Comparison of ENCODE assay signal across 12 cellular contexts in genomic region chr21:41751621-41752020, GRCh38. TPM values are rescaled to one million over a fixed set of nuclear protein-coding genes. Genes with fewer than 3 reads are reported as not detected.
A peak's percentile ranks its signal among the peaks of the same experiment; 100 is the strongest.
DNase-seq lines count a peak whose midpoint lies in the region; ATAC-seq and TF ChIP-seq lines count a peak whose summit lies in the region.
"Had no signal": no experiment of that assay in that cellular context is flagged by ENCODE, and none has a peak within 500 bp of the region (broad histone marks: within the 10 kb centered on the region; RNA-seq: fewer than 3 reads in every experiment).

No MANE protein-coding gene starts in this region.

- H3K4me2 ChIP-seq in PC-9, result peak overlapping the region; percentile 74

- H2AFZ ChIP-seq in PC-9, result no peak overlapping the region

- POLR2A ChIA-PET in PC-9 (lab: Charles Lee; ENCODE audit: unreplicated experiment), result interaction anchor here (1.1 kb wide), 1 partner anchor 10 kb away, joined by 4 read pairs; no protein-coding TSS in a partner anchor

- H3K79me2 ChIP-seq in PC-9 (ENCODE audit: low read depth), result peaks cover 100% of the 10 kb centered on the region

- no peaks in the 10 kb centered on the region for H3K9me3 ChIP-seq in PC-9 (ENCODE audit: insufficient read depth, low read depth)
- no peaks in the 10 kb centered on the region for H3K9me3 ChIP-seq in upper lobe of left lung
- H3K9me3 ChIP-seq in MG63, result no peaks in the 10 kb centered on the region
- H3K9me3 ChIP-seq in ovary, result no peaks in the 10 kb centered on the region

- H3K27ac ChIP-seq in PC-9 (peak overlapping the region; percentile 68), upper lobe of left lung (peak overlapping the region; percentile 14 to 62 (median 48)), ovary (no peak overlapping the region)
- H3K27ac ChIP-seq: 22Rv1, cardiac muscle cell had no signal

- H3K27me3 ChIP-seq in PC-9 (ENCODE audit: insufficient read depth, low read depth) (no peaks in the 10 kb centered on the region), upper lobe of left lung (no peaks in the 10 kb centered on the region), MG63 (no peaks in the 10 kb centered on the region), ovary (no peaks in the 10 kb centered on the region)
- H3K27me3 ChIP-seq: cardiac muscle cell had no signal

- H3K36me3 ChIP-seq in PC-9 (ENCODE audit: low read depth) (peaks cover 65% of the 10 kb centered on the region), upper lobe of left lung (peaks cover 0 to 7% (median 2%) of the 10 kb centered on the region in 4 donors), MG63 (no peaks in the 10 kb centered on the region), ovary (no peaks in the 10 kb centered on the region)
- H3K36me3 ChIP-seq: cardiac muscle cell had no signal

- peak overlapping the region; percentile 18; the same call in 1 of the 2 replicates for H3K4me3 ChIP-seq in PC-9
- no peak overlapping the region for H3K4me3 ChIP-seq in upper lobe of left lung
- no peak overlapping the region for H3K4me3 ChIP-seq in MG63
- no peak overlapping the region for H3K4me3 ChIP-seq in ovary
- H3K4me3 ChIP-seq: cardiac muscle cell had no signal

- TF ChIP-seq CTCF in PC-9 (conservative IDR thresholded peaks at IDR 0.05), result no peak
- TF ChIP-seq CTCF in upper lobe of left lung (IDR thresholded peaks at IDR 0.05), result no peak
- TF ChIP-seq CTCF in ovary (IDR thresholded peaks at IDR 0.05), result no peak

- H3K9me2 ChIP-seq in PC-9 (ENCODE audit: insufficient read depth), result no peaks in the 10 kb centered on the region

- ATAC-seq in upper lobe of left lung (ENCODE audit: low FRiP score in 2 of 2), result peak; percentile 21 to 60

- no TSS peak for BruUV-seq in PC-9 (replicated peaks; lab: Mats Ljungman, UMichigan)

- TF ChIP-seq EP300 in upper lobe of left lung (IDR thresholded peaks at IDR 0.05) (no peak), ovary (IDR thresholded peaks at IDR 0.05) (no peak)

- CTCF ChIA-PET in PC-9 (lab: Charles Lee), result no interaction called here

- H3K4me1 ChIP-seq in PC-9 (replicated peaks; ENCODE audit: insufficient read depth) (peaks cover 69% of the 10 kb centered on the region), upper lobe of left lung (peaks cover 6 to 19% (median 11%) of the 10 kb centered on the region in 4 donors), ovary (ENCODE audit: insufficient read depth) (no peaks in the 10 kb centered on the region)

- peaks cover 94% of the 10 kb centered on the region for H3F3A ChIP-seq in PC-9 (ENCODE audit: insufficient read depth, low read depth)

- WGBS in upper lobe of left lung, 2 donors, result 41 to 49% methylated on average over 5 to 11 of the region's 11 CpGs
- 40 to 60% (median 59%) methylated on average over 11 of the region's 11 CpGs for WGBS in ovary, 3 donors

- peak; percentile 70 for DNase-seq in DMS 273 (lab: John Stamatoyannopoulos, UW; ENCODE audit: unreplicated experiment)
- no peak for DNase-seq in DMS 273 treated with DMSO at 0.1 percent for 48 hours (lab: John Stamatoyannopoulos, UW)
- DNase-seq in PC-9, result peak; percentile 61 to 71
- peak; percentile 60 for DNase-seq in left kidney (ENCODE audit: low read depth, low spot score)
- DNase-seq in upper lobe of left lung, result peak; percentile 33 to 86
- no peak for DNase-seq in MG63
- no peak for DNase-seq in pons (ENCODE audit: low spot score)
- DNase-seq in ovary, result no peak
- DNase-seq: activated T-cell treated with anti-CD3 and anti-CD28 coated beads, Interleukin-2, amount 50 U/mL, for 48 hours; H9 had no signal

- intact Hi-C loops in PC-9 (cut with micrococcal nuclease; ENCODE audit: unreplicated experiment) (loop anchor here (5.0 kb wide), 1 partner anchor 34 kb away; no protein-coding TSS in a partner anchor), ovary (cut with DNase I) (loop anchor here in 1 of 4 donors (10.0 kb wide), 1 partner anchor 47 kb away; no protein-coding TSS in a partner anchor)

- no peak for TF ChIP-seq POLR2A in upper lobe of left lung (IDR thresholded peaks at IDR 0.05)
- no peak for TF ChIP-seq POLR2A in ovary (IDR thresholded peaks at IDR 0.05)

- H4K20me1 ChIP-seq in PC-9 (ENCODE audit: insufficient read depth), result peaks cover 97% of the 10 kb centered on the region

RNA-seq across cellular contexts. Expression of gene RIPK4, which starts 15.2 kb away (rescaled TPM):
- total RNA-seq in PC-9 (2021) (30.1 and 39.3 TPM in 2 replicates), upper lobe of left lung (10 to 100 TPM in 5 of 6 donors, 1 to 10 TPM in 1; 6.3 to 18.6 (median 14.9) TPM), ovary (10 to 100 TPM in 1 of 7 donors, 1 to 10 TPM in 3, under 1 TPM in 3; 0.08 to 12.4 (median 1.5) TPM)
- total RNA-seq in MG63 (2014; rRNA removed; shearing (Covaris generic); ENCODE audit: low replicate concordance), result 0.76 and 2.2 TPM in 2 replicates
- under 1 TPM; 0.08 to 0.10 TPM for polyA plus RNA-seq in ovary

Comparison
In these comparisons a context has a peak if more than half of its experiments do, and no peak if none do; other contexts are left out.
1. DNase-seq: peak in DMS 273 (single experiment), PC-9 (2 of 2), left kidney (single experiment) and upper lobe of left lung (2 of 2); none in DMS 273 treated with DMSO at 0.1 percent for 48 hours (single experiment), MG63 (single experiment), pons (single experiment) and ovary (0 of 5).
2. H3K27ac ChIP-seq: peak in PC-9 (single experiment) and upper lobe of left lung (4 of 4); none in ovary (0 of 2).